ENCODE assay signal across 1 cellular context in the genomic region with DNA sequence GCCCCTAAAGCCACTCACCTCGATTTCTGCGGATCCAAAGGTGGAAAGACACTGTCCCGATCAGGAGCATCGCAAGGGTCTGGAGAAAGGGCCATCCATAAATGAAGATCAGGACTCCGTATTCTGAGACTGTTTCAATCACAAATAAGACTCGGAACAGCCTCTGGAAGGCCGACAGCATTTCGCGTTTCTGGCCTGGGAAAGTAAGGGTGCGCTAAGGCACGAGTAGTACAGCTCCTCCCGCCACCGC.
A peak's percentile ranks its signal among the peaks of the same experiment; 100 is the strongest.
TF ChIP-seq lines count a peak whose summit lies in the region.

No MANE protein-coding gene starts in this region.

TF ChIP-seq in H1, 55 proteins besides CTCF, POLR2A, EP300 and RAD21:
- 0 out of 2 replicates have a peak, but pooled peaks have one; percentile 6 for TF ChIP-seq RBBP5 (IDR thresholded peaks at IDR 0.05; ENCODE audit: borderline replicate concordance, low read depth, low read length)
- TF ChIP-seq EZH2 (IDR thresholded peaks at IDR 0.05; ENCODE audit: low read depth, low read length, severe bottlenecking) = no peak
- TF ChIP-seq, protein P1, sequence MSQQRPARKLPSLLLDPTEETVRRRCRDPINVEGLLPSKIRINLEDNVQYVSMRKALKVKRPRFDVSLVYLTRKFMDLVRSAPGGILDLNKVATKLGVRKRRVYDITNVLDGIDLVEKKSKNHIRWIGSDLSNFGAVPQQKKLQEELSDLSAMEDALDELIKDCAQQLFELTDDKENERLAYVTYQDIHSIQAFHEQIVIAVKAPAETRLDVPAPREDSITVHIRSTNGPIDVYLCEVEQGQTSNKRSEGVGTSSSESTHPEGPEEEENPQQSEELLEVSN (IDR thresholded peaks at IDR 0.05) = peak; percentile 85
- no peak for TF ChIP-seq MAFK (IDR thresholded peaks at IDR 0.05; ENCODE audit: low read depth, low read length)
TF ChIP-seq in H1: peak in this region for 2.
